In the genomic region with DNA sequence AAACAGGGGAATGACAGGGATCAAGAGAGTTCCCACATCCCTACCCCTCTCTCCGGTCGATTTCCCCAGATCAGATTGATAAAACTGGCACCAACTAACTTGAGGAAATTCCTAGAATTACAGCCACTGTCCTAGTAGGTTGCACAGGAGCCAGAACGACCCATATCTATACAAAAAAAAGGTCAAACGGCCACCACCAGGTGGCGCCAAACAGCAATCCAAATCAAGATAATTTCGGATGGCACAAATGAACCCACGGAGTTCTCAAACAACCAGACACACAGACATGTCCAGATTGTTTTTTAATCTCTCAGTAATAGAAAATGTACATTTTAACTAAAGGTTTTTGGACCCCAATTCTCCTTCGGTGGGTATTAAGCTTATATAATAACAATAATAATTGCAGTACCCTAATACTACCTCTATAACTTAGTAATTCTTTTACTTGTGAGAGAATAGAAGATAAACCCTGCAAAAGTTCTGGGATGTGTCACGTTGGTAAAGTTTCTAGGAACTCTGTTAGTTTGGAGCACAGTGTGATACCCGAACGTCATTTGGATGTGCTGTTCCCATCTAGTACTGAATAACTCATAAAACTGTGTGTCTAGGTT, we compare ENCODE assay signal across 9 cellular contexts.
DNase-seq lines count a peak whose midpoint lies in the region; TF ChIP-seq lines count a peak whose summit lies in the region.
"Had no signal": no experiment of that assay in that cellular context is flagged by ENCODE, and none has a peak within 500 bp of the region (broad histone marks: within the 10 kb centered on the region; RNA-seq: fewer than 3 reads in every experiment).

No MANE protein-coding gene starts in this region.

- H3K4me1 ChIP-seq in HAP-1, result no peaks in the 10 kb centered on the region
- peaks cover 0 to 16% (median under 1%) of the 10 kb centered on the region in 4 donors for H3K4me1 ChIP-seq in liver (ENCODE audit: control insufficient read depth in 4 of 4, insufficient read depth in 4 of 4, low read length in 3 of 4)

- no peak overlapping the region for H3K4me3 ChIP-seq in HAP-1
- no peak overlapping the region for H3K4me3 ChIP-seq in liver (ENCODE audit: low read depth in 1 of 3, low read length in 3 of 3)

- DNase-seq in NCI-H187 (lab: John Stamatoyannopoulos, UW), result peak; percentile 0 to 38
- no peak for DNase-seq in NCI-H187 treated with DMSO at 0.1 percent for 48 hours (lab: John Stamatoyannopoulos, UW)
- DNase-seq in HAP-1 (ENCODE audit: low spot score in 2 of 2), result peak; percentile 49 to 81
- DNase-seq in NCI-H1092 treated with DMSO at 0.1 percent for 48 hours (lab: John Stamatoyannopoulos, UW), result peak; percentile 55
- peak; percentile 44 for DNase-seq in cerebellar cortex (ENCODE audit: low spot score)
- DNase-seq in stimulated activated CD4-positive, alpha-beta T cell treated with anti-CD3 and anti-CD28 coated beads, TNF-alpha, amount 100 ng/mL, for 24 hours (ENCODE audit: low read depth in 3 of 3), result peak; percentile 11 to 51 (median 24)

- peak; percentile 92 to 93 for TF ChIP-seq RAD21 in liver (IDR thresholded peaks at IDR 0.05)

- H3K9me3 ChIP-seq in HAP-1 (no peaks in the 10 kb centered on the region), liver (ENCODE audit: control insufficient read depth in 4 of 4, low read length in 3 of 4) (no peaks in the 10 kb centered on the region)
- H3K9me3 ChIP-seq: neutrophil had no signal

- no peaks in the 10 kb centered on the region for H3K36me3 ChIP-seq in HAP-1 (replicated peaks)
- no peaks in the 10 kb centered on the region for H3K36me3 ChIP-seq in liver (ENCODE audit: control insufficient read depth in 4 of 4, insufficient read depth in 3 of 4, low read depth in 1 of 4, low read length in 3 of 4)
- H3K36me3 ChIP-seq: neutrophil had no signal

- peak; percentile 87 for TF ChIP-seq CTCF in VCaP (conservative IDR thresholded peaks at IDR 0.05)
- peak; percentile 74 for TF ChIP-seq CTCF in liver (IDR thresholded peaks at IDR 0.05; ENCODE audit: low read depth, low read length, missing input control)

- in situ Hi-C loops in HAP-1 (cut with MboI; ENCODE audit: low sequenced_read_pairs), result loop anchor here (10.0 kb wide), 1 partner anchor 263 kb away; no protein-coding TSS in a partner anchor

- H3K27ac ChIP-seq in VCaP (no peak overlapping the region), liver (ENCODE audit: low read depth in 1 of 2, low read length in 2 of 2) (no peak overlapping the region)
- H3K27ac ChIP-seq: neutrophil had no signal

- no peaks in the 10 kb centered on the region for H3K27me3 ChIP-seq in HAP-1 (ENCODE audit: low read depth)
- H3K27me3 ChIP-seq in liver (ENCODE audit: control insufficient read depth in 4 of 4, insufficient read depth in 4 of 4, low read length in 3 of 4), result no peaks in the 10 kb centered on the region
- H3K27me3 ChIP-seq: neutrophil had no signal

- H3K9ac ChIP-seq in liver (ENCODE audit: low read depth in 1 of 2, low read length in 2 of 2), result peak overlapping the region in 1 of 2 donors; percentile 33

- WGBS in liver, result 8% methylated on average over 11 of the region's 11 CpGs

TF ChIP-seq in liver, 16 proteins besides CTCF, POLR2A, EP300 and RAD21:
- TF ChIP-seq HNF4A (conservative IDR thresholded peaks at IDR 0.05), result no peak
- TF ChIP-seq EGR1 (IDR thresholded peaks at IDR 0.05; ENCODE audit: low read depth in 2 of 2), result no peak
- TF ChIP-seq SP1 (IDR thresholded peaks at IDR 0.05), result no peak
- TF ChIP-seq, protein P1, sequence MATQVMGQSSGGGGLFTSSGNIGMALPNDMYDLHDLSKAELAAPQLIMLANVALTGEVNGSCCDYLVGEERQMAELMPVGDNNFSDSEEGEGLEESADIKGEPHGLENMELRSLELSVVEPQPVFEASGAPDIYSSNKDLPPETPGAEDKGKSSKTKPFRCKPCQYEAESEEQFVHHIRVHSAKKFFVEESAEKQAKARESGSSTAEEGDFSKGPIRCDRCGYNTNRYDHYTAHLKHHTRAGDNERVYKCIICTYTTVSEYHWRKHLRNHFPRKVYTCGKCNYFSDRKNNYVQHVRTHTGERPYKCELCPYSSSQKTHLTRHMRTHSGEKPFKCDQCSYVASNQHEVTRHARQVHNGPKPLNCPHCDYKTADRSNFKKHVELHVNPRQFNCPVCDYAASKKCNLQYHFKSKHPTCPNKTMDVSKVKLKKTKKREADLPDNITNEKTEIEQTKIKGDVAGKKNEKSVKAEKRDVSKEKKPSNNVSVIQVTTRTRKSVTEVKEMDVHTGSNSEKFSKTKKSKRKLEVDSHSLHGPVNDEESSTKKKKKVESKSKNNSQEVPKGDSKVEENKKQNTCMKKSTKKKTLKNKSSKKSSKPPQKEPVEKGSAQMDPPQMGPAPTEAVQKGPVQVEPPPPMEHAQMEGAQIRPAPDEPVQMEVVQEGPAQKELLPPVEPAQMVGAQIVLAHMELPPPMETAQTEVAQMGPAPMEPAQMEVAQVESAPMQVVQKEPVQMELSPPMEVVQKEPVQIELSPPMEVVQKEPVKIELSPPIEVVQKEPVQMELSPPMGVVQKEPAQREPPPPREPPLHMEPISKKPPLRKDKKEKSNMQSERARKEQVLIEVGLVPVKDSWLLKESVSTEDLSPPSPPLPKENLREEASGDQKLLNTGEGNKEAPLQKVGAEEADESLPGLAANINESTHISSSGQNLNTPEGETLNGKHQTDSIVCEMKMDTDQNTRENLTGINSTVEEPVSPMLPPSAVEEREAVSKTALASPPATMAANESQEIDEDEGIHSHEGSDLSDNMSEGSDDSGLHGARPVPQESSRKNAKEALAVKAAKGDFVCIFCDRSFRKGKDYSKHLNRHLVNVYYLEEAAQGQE (IDR thresholded peaks at IDR 0.05), result no peak
- no peak for TF ChIP-seq FOXA1 (IDR thresholded peaks at IDR 0.05)
- no peak for TF ChIP-seq FOXA2 (IDR thresholded peaks at IDR 0.05)
- no peak for TF ChIP-seq HNF4G (IDR thresholded peaks at IDR 0.05)
- TF ChIP-seq, protein P2, sequence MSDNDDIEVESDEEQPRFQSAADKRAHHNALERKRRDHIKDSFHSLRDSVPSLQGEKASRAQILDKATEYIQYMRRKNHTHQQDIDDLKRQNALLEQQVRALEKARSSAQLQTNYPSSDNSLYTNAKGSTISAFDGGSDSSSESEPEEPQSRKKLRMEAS (IDR thresholded peaks at IDR 0.05), result no peak
- TF ChIP-seq TAF1 (conservative IDR thresholded peaks at IDR 0.05), result no peak
- TF ChIP-seq, protein P3, sequence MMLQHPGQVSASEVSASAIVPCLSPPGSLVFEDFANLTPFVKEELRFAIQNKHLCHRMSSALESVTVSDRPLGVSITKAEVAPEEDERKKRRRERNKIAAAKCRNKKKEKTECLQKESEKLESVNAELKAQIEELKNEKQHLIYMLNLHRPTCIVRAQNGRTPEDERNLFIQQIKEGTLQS (IDR thresholded peaks at IDR 0.05), result no peak
- no peak for TF ChIP-seq YY1 (IDR thresholded peaks at IDR 0.05)
- TF ChIP-seq, protein P4, sequence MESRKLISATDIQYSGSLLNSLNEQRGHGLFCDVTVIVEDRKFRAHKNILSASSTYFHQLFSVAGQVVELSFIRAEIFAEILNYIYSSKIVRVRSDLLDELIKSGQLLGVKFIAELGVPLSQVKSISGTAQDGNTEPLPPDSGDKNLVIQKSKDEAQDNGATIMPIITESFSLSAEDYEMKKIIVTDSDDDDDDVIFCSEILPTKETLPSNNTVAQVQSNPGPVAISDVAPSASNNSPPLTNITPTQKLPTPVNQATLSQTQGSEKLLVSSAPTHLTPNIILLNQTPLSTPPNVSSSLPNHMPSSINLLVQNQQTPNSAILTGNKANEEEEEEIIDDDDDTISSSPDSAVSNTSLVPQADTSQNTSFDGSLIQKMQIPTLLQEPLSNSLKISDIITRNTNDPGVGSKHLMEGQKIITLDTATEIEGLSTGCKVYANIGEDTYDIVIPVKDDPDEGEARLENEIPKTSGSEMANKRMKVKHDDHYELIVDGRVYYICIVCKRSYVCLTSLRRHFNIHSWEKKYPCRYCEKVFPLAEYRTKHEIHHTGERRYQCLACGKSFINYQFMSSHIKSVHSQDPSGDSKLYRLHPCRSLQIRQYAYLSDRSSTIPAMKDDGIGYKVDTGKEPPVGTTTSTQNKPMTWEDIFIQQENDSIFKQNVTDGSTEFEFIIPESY (IDR thresholded peaks at IDR 0.05), result no peak
- TF ChIP-seq JUND (IDR thresholded peaks at IDR 0.05), result no peak
